ENCODE assay signal across 8 cellular contexts in genomic region chr11:65382036-65382803, GRCh38. TPM values are rescaled to one million over a fixed set of nuclear protein-coding genes. Genes with fewer than 3 reads are reported as not detected.
DNase-seq lines count a peak whose midpoint lies in the region; ATAC-seq and TF ChIP-seq lines count a peak whose summit lies in the region.

SLC25A45 (minus strand) TSS chr11:65382646; CDS start chr11:65381951, 695 bp downstream.

- peak within 1 kb of the TSS; percentile 79 for H3K18ac ChIP-seq in trophoblast cell (ENCODE audit: low read length)

- H4K8ac ChIP-seq in trophoblast cell (ENCODE audit: low read depth, low read length) = peak within 1 kb of the TSS; percentile 86

- no peaks in the 10 kb centered on the region for H3K36me3 ChIP-seq in trophoblast cell (ENCODE audit: control insufficient read depth in 1 of 2, insufficient read depth in 2 of 2, low read length in 2 of 2)
- H3K36me3 ChIP-seq in tibial nerve = no peaks in the 10 kb centered on the region

- ATAC-seq in HG02642 (IDR thresholded peaks at IDR 0.05; ENCODE audit: poor library complexity, unreplicated experiment) (peak; percentile 64), SK-N-SH treated with all-trans-retinoic acid at 6 μM for 48 hours (peak; percentile 90)

- peak within 1 kb of the TSS; percentile 47 for H2AFZ ChIP-seq in trophoblast cell (ENCODE audit: insufficient read depth, low read length, poor library complexity)

- no peaks in the 10 kb centered on the region for H3K9me3 ChIP-seq in trophoblast cell (ENCODE audit: insufficient read depth, low read depth, low read length)
- H3K9me3 ChIP-seq in tibial nerve = no peaks in the 10 kb centered on the region

- H2AK5ac ChIP-seq in trophoblast cell (ENCODE audit: low read length) = peak within 1 kb of the TSS; percentile 33

- no peak within 1 kb of the TSS for H3K23ac ChIP-seq in trophoblast cell (ENCODE audit: low read length)

- DNase-seq in NCI-H1092 (lab: John Stamatoyannopoulos, UW) (peak; percentile 90), glomerular visceral epithelial cell (ENCODE audit: extremely low spot score) (peak; percentile 98), trophoblast cell (peak; percentile 96), tibial nerve (ENCODE audit: low spot score in 2 of 2) (peak; percentile 86 to 89)
- peak; percentile 96 for DNase-seq in activated naive CD4-positive, alpha-beta T cell treated with anti-CD3 and anti-CD28 coated beads, Interleukin-2, amount 50 U/mL, for 16 hours

- peak within 1 kb of the TSS; percentile 74 for H2BK12ac ChIP-seq in trophoblast cell (ENCODE audit: low read length)

- H4K91ac ChIP-seq in trophoblast cell (ENCODE audit: low read depth, low read length) = peak within 1 kb of the TSS; percentile 95

- no peaks in the 10 kb centered on the region for H3K27me3 ChIP-seq in trophoblast cell (ENCODE audit: insufficient read depth, low read length)
- H3K27me3 ChIP-seq in tibial nerve = no peaks in the 10 kb centered on the region

- H3K4me1 ChIP-seq in trophoblast cell (ENCODE audit: control insufficient read depth in 1 of 2, insufficient read depth in 2 of 2, low read length in 2 of 2) (peaks cover 38 to 41% of the 10 kb centered on the region in 2 experiments), tibial nerve (peaks cover 0 to 67% (median 53%) of the 10 kb centered on the region in 4 donors)

- H2BK120ac ChIP-seq in trophoblast cell (ENCODE audit: insufficient read depth, low read length, poor library complexity) = peak within 1 kb of the TSS; percentile 95

- H3K79me2 ChIP-seq in trophoblast cell (ENCODE audit: control insufficient read depth, insufficient read depth, low read length, poor library complexity) = peaks cover 11% of the 10 kb centered on the region

- H2BK5ac ChIP-seq in trophoblast cell (ENCODE audit: low read depth, low read length, poor library complexity) = peak within 1 kb of the TSS; percentile 92

- peaks cover 41% of the 10 kb centered on the region for H3K79me1 ChIP-seq in trophoblast cell (ENCODE audit: low read length)

- H3K4me3 ChIP-seq in trophoblast cell (ENCODE audit: low read depth, low read length) (no peak within 1 kb of the TSS), tibial nerve (peak within 1 kb of the TSS; percentile 26 to 53 (median 30))

- WGBS in trophoblast cell (ENCODE audit: extremely low coverage, insufficient coverage, insufficient read length) = no CpG with 5 or more reads among the region's 27 CpGs
- 1 to 2% methylated on average over 15 to 20 of the region's 27 CpGs for WGBS in tibial nerve, 2 donors

- peak within 1 kb of the TSS; percentile 78 for H3K14ac ChIP-seq in trophoblast cell (ENCODE audit: low read length)

- TF ChIP-seq POLR2A in tibial nerve (IDR thresholded peaks at IDR 0.05) = peak; percentile 43 to 81

- peak; percentile 91 to 98 for TF ChIP-seq EP300 in tibial nerve (IDR thresholded peaks at IDR 0.05)

- H3K9ac ChIP-seq in trophoblast cell (ENCODE audit: low read length) = no peak within 1 kb of the TSS

- TF ChIP-seq CTCF in GM12873 (IDR thresholded peaks at IDR 0.05; ENCODE audit: insufficient read depth, low read depth, low read length, missing control alignments) = peak; percentile 76
- peak; percentile 80 to 99 (median 96) for TF ChIP-seq CTCF in tibial nerve (IDR thresholded peaks at IDR 0.05)

- H3K27ac ChIP-seq in trophoblast cell (ENCODE audit: low read depth, low read length) (peak within 1 kb of the TSS; percentile 86), tibial nerve (peak within 1 kb of the TSS; percentile 94 to 99 (median 99))

- peak within 1 kb of the TSS; percentile 76 for H3K4ac ChIP-seq in trophoblast cell (ENCODE audit: low read depth, low read length)

- peak within 1 kb of the TSS; percentile 48 for H4K12ac ChIP-seq in trophoblast cell (ENCODE audit: low read depth, low read length)

- H3K4me2 ChIP-seq in trophoblast cell (ENCODE audit: low read length) = peak within 1 kb of the TSS; percentile 49

TF ChIP-seq in SK-N-SH treated with all-trans-retinoic acid at 6 μM for 48 hours, 23 proteins besides CTCF, POLR2A, EP300 and RAD21:
- TF ChIP-seq RARB (CRISPR knock-in tag; IDR thresholded peaks at IDR 0.05) = no peak
- TF ChIP-seq CSDC2 (CRISPR knock-in tag; IDR thresholded peaks at IDR 0.05) = peak; percentile 33; the same call in 1 of the 2 replicates
- peak; percentile 10; the same call in 1 of the 2 replicates for TF ChIP-seq BACH2 (CRISPR knock-in tag; IDR thresholded peaks at IDR 0.05; ENCODE audit: borderline replicate concordance)
- TF ChIP-seq PPARA (CRISPR knock-in tag; IDR thresholded peaks at IDR 0.05; ENCODE audit: borderline replicate concordance) = no peak
- TF ChIP-seq POU6F1 (CRISPR knock-in tag; IDR thresholded peaks at IDR 0.05; ENCODE audit: borderline replicate concordance, low read depth) = no peak
- TF ChIP-seq ARNTL (CRISPR knock-in tag; IDR thresholded peaks at IDR 0.05; ENCODE audit: borderline replicate concordance, low read depth) = no peak
- peak; percentile 39; the same call in 1 of the 2 replicates for TF ChIP-seq PATZ1 (CRISPR knock-in tag; IDR thresholded peaks at IDR 0.05; ENCODE audit: borderline replicate concordance)
- TF ChIP-seq ZFP3 (CRISPR knock-in tag; IDR thresholded peaks at IDR 0.05) = peak; percentile 59; the same call in 1 of the 2 replicates
- TF ChIP-seq CREB5 (CRISPR knock-in tag; IDR thresholded peaks at IDR 0.05; ENCODE audit: low read depth) = no peak
- TF ChIP-seq TSHZ2 (CRISPR knock-in tag; IDR thresholded peaks at IDR 0.05) = peak; percentile 38
- TF ChIP-seq ZFP30 (CRISPR knock-in tag; IDR thresholded peaks at IDR 0.05) = no peak
- TF ChIP-seq ZNF70 (CRISPR knock-in tag; IDR thresholded peaks at IDR 0.05) = no peak
TF ChIP-seq in SK-N-SH treated with all-trans-retinoic acid at 6 μM for 48 hours: peak in this region for 5.

RNA-seq across cellular contexts. Expression of gene SLC25A45, which starts in this region (rescaled TPM):
- polyA plus RNA-seq in trophoblast cell (2013) = 0.93 and 1.1 TPM in 2 replicates
- total RNA-seq in tibial nerve = 10 to 100 TPM in 2 of 4 donors, 1 to 10 TPM in 2; 1.8 to 22.5 (median 8.5) TPM
